15 cellular contexts compared by ENCODE assay signal in genomic region chr10:95650232-95650631, GRCh38. TPM values are rescaled to one million over a fixed set of nuclear protein-coding genes. Genes with fewer than 3 reads are reported as not detected.
A peak's percentile ranks its signal among the peaks of the same experiment; 100 is the strongest.
DNase-seq lines count a peak whose midpoint lies in the region; ATAC-seq and TF ChIP-seq lines count a peak whose summit lies in the region.
"Had no signal": no experiment of that assay in that cellular context is flagged by ENCODE, and none has a peak within 500 bp of the region (broad histone marks: within the 10 kb centered on the region; RNA-seq: fewer than 3 reads in every experiment).

No MANE protein-coding gene starts in this region.

- 95 to 100% methylated on average over 1 to 2 of the region's 2 CpGs for WGBS in endodermal cell (ENCODE audit: insufficient coverage in 1 of 2, insufficient read length in 1 of 2), 2 experiments

- H3K36me3 ChIP-seq in endodermal cell (ENCODE audit: control insufficient read depth, insufficient read depth, low read length) = peaks cover 56% of the 10 kb centered on the region

- peak overlapping the region; percentile 30 for H3K27ac Mint-ChIP-seq in endodermal cell
- H3K27ac Mint-ChIP-seq: CD4-positive, CD25-positive, alpha-beta regulatory T cell had no signal

- no peak overlapping the region for H3K4me3 ChIP-seq in endodermal cell (ENCODE audit: low read length)

- peaks cover 65% of the 10 kb centered on the region for H3K36me3 Mint-ChIP-seq in endodermal cell (ENCODE audit: low read depth)

- no peak overlapping the region for H3K4me3 Mint-ChIP-seq in endodermal cell
- H3K4me3 Mint-ChIP-seq: CD4-positive, CD25-positive, alpha-beta regulatory T cell had no signal

- no peak for ATAC-seq in GM18870 (IDR thresholded peaks at IDR 0.05; ENCODE audit: unreplicated experiment)

- peaks cover 11% of the 10 kb centered on the region for H3K9me3 Mint-ChIP-seq in endodermal cell

- TF ChIP-seq CTCF in endodermal cell (conservative IDR thresholded peaks at IDR 0.05) = no peak

- H3K4me1 ChIP-seq in endodermal cell (ENCODE audit: control insufficient read depth, insufficient read depth, low read length) = peaks cover 9% of the 10 kb centered on the region

- DNase-seq in NCI-H510A treated with DMSO at 0.1 percent for 48 hours (lab: John Stamatoyannopoulos, UW) (peak; percentile 49), NCI-H510A (lab: John Stamatoyannopoulos, UW) (no peak), M059J (ENCODE audit: low read depth) (peak; percentile 6), endodermal cell (no peak), SKM-1 treated with dmso at 0.1 percent for 144 hours (lab: John Stamatoyannopoulos, UW; ENCODE audit: unreplicated experiment) (no peak)
- no peak for DNase-seq in activated naive CD4-positive, alpha-beta T cell treated with Interleukin-2 at 50 U/mL for 16 hours
- no peak for DNase-seq in stimulated activated CD4-positive, alpha-beta T cell treated with anti-CD3 and anti-CD28 coated beads, Interleukin-4, amount 100 ng/mL, for 4 hours
- DNase-seq: Calu3; CD4-positive, CD25-positive, alpha-beta regulatory T cell; DMS79; NCI-H1105; NCI-H187 treated with DMSO at 0.1 percent for 48 hours; NCI-H82; SHP77 treated with DMSO at 0.1 percent for 48 hours had no signal

- no peaks in the 10 kb centered on the region for H3K27me3 ChIP-seq in endodermal cell (ENCODE audit: control insufficient read depth, insufficient read depth, low read length, poor library complexity, severe bottlenecking)

- H3K27me3 Mint-ChIP-seq in endodermal cell (ENCODE audit: insufficient read depth) = no peaks in the 10 kb centered on the region
- H3K27me3 Mint-ChIP-seq: CD4-positive, CD25-positive, alpha-beta regulatory T cell had no signal

- peaks cover 28% of the 10 kb centered on the region for H3K4me1 Mint-ChIP-seq in endodermal cell

- peaks cover 22% of the 10 kb centered on the region for H3K9me3 ChIP-seq in endodermal cell (ENCODE audit: control insufficient read depth, low read length)

- no peak overlapping the region for H3K27ac ChIP-seq in endodermal cell (ENCODE audit: low read depth, low read length)

- no peak overlapping the region for H3K9ac ChIP-seq in endodermal cell (ENCODE audit: extremely low read depth, low read length, poor library complexity, severe bottlenecking)

RNA-seq across cellular contexts. Expression of gene ALDH18A1, which starts 6.3 kb away (rescaled TPM):
- 79.4 and 114 TPM in 2 replicates for total RNA-seq in M059J (2014; rRNA removed; shearing (Covaris generic))
- 100 to 1,000 TPM in 1 of 2 donors, 10 to 100 TPM in 1; 81.0 to 130 TPM for total RNA-seq in endodermal cell
- 71.0 TPM for polyA plus RNA-seq in endodermal cell (2013, experiment 1 of 2)
- polyA plus RNA-seq in endodermal cell (2013, experiment 2 of 2) = 66.7 TPM

RNA-seq across cellular contexts. Expression of gene TCTN3, which starts 43.5 kb away (rescaled TPM):
- 43.8 and 46.7 TPM in 2 replicates for total RNA-seq in M059J (2014; rRNA removed; shearing (Covaris generic))
- total RNA-seq in endodermal cell = 10 to 100 TPM; 53.5 to 57.7 TPM
- 63.9 TPM for polyA plus RNA-seq in endodermal cell (2013, experiment 1 of 2)
- 57.0 TPM for polyA plus RNA-seq in endodermal cell (2013, experiment 2 of 2)

Comparison
In these comparisons a context has a peak if more than half of its experiments do, and no peak if none do; other contexts are left out.
1. DNase-seq: peak in NCI-H510A treated with DMSO at 0.1 percent for 48 hours (single experiment) and M059J (single experiment); none in NCI-H510A (single experiment), endodermal cell (single experiment), SKM-1 treated with dmso at 0.1 percent for 144 hours (single experiment), activated naive CD4-positive, alpha-beta T cell treated with Interleukin-2 at 50 U/mL for 16 hours (single experiment) and stimulated activated CD4-positive, alpha-beta T cell treated with anti-CD3 and anti-CD28 coated beads, Interleukin-4, amount 100 ng/mL, for 4 hours (0 of 2).